Comparison of ENCODE assay signal across 8 cellular contexts in genomic region chr9:105447386-105447813, GRCh38. TPM values are rescaled to one million over a fixed set of nuclear protein-coding genes. Genes with fewer than 3 reads are reported as not detected.
DNase-seq lines count a peak whose midpoint lies in the region; ATAC-seq and TF ChIP-seq lines count a peak whose summit lies in the region.

No MANE protein-coding gene starts in this region.

- RAD21 ChIA-PET in HCT116 (lab: Charles Lee; ENCODE audit: low non-redundant PET in 1 of 2, low total read pairs in 2 of 2, uncharacterized antibody in 2 of 2, unreplicated experiment in 2 of 2): no interaction called here

- peaks cover 13% of the 10 kb centered on the region for H3K4me1 Mint-ChIP-seq in T-helper 17 cell

- H3K36me3 Mint-ChIP-seq in T-helper 17 cell (ENCODE audit: low read depth): no peaks in the 10 kb centered on the region

- H3K9me3 ChIP-seq in HCT116 (ENCODE audit: control insufficient read depth in 1 of 2, insufficient read depth in 1 of 2, low read depth in 1 of 2, low read length in 2 of 2) (no peaks in the 10 kb centered on the region), T-helper 17 cell (ENCODE audit: control insufficient read depth, low read length, poor library complexity, severe bottlenecking) (no peaks in the 10 kb centered on the region)

- H3K4me1 ChIP-seq in HCT116 (ENCODE audit: control insufficient read depth in 1 of 2, insufficient read depth in 2 of 2, low read length in 2 of 2) (peaks cover 0 to 15% of the 10 kb centered on the region in 2 experiments; a peak in 3 of 4 replicates), foreskin keratinocyte (peaks cover 17% of the 10 kb centered on the region)

- POLR2A ChIA-PET in HCT116 (lab: Charles Lee): no interaction called here

- peak overlapping the region; percentile 54 for H3K27ac Mint-ChIP-seq in T-helper 17 cell

- H3K27me3 ChIP-seq in HCT116 (ENCODE audit: insufficient read depth, low read length): no peaks in the 10 kb centered on the region
- H3K27me3 ChIP-seq in foreskin keratinocyte: no peaks in the 10 kb centered on the region

- H3K36me3 ChIP-seq in HCT116 (ENCODE audit: control insufficient read depth in 1 of 2, insufficient read depth in 2 of 2, low read length in 2 of 2): no peaks in the 10 kb centered on the region

- no peaks in the 10 kb centered on the region for H3K27me3 Mint-ChIP-seq in T-helper 17 cell

- DNase-seq in HCT116 (ENCODE audit: low read depth, low spot score): no peak
- DNase-seq in T-helper 17 cell: no peak
- no peak for DNase-seq in foreskin keratinocyte
- no peak for DNase-seq in HUDEP-2 (lab: John Stamatoyannopoulos, UW; ENCODE audit: unreplicated experiment in 76 of 76)
- DNase-seq in T1000 (lab: John Stamatoyannopoulos, UW): no peak
- no peak for DNase-seq in iPS-NIHi11 (ENCODE audit: low spot score)
- no peak for DNase-seq in occipital lobe (lab: John Stamatoyannopoulos, UW)

- no TSS peak for BruUV-seq in HCT116 (replicated peaks; lab: Mats Ljungman, UMichigan)

- peak overlapping the region; percentile 81 to 93 for H3K4me3 ChIP-seq in HCT116 (replicated peaks in 1 of 2; ENCODE audit: low read depth in 1 of 2, low read length in 2 of 2)
- H3K4me3 ChIP-seq in skin epidermis: peak overlapping the region; percentile 69 to 93 (median 79)

- H3K27ac ChIP-seq in HCT116 (ENCODE audit: low read depth, low read length) (no peak overlapping the region; the same call in 1 of the 2 replicates), foreskin keratinocyte (peak overlapping the region; percentile 83), skin epidermis (peak overlapping the region in 20 of 21 experiments; percentile 39 to 89 (median 77))

- ATAC-seq in HCT116 (no peak), T-helper 17 cell (no peak), foreskin keratinocyte (peak; percentile 0)

- no peak for TF ChIP-seq POLR2A in HCT116 (IDR thresholded peaks at IDR 0.05; ENCODE audit: borderline replicate concordance, extremely low read depth, insufficient read depth, insufficient read length)

- H3K4me3 Mint-ChIP-seq in T-helper 17 cell: peak overlapping the region; percentile 90

- H4K20me1 ChIP-seq in HCT116 (ENCODE audit: insufficient read depth): no peaks in the 10 kb centered on the region

- intact Hi-C loops in HCT116 (cut with micrococcal nuclease): no loop called here

- TF ChIP-seq CTCF in HCT116 (IDR thresholded peaks at IDR 0.05 in 2 of 3, conservative IDR thresholded peaks at IDR 0.05 in 1 of 3; ENCODE audit: borderline replicate concordance in 1 of 3, insufficient read depth in 1 of 3, low read depth in 2 of 3, low read length in 2 of 3) (no peak), foreskin keratinocyte (conservative IDR thresholded peaks at IDR 0.05) (no peak)

- no peak for TF ChIP-seq RAD21 in HCT116 (IDR thresholded peaks at IDR 0.05; ENCODE audit: low read depth)

- H3K4me2 ChIP-seq in HCT116 (ENCODE audit: low read length): peak overlapping the region; percentile 83

- H3K9me2 ChIP-seq in HCT116 (ENCODE audit: insufficient read depth): no peaks in the 10 kb centered on the region

- H3K79me2 ChIP-seq in HCT116 (ENCODE audit: insufficient read depth, low read length): peaks cover 42% of the 10 kb centered on the region

- H3K9ac ChIP-seq in HCT116 (ENCODE audit: low read length): peak overlapping the region; percentile 79; the same call in 1 of the 2 replicates

- peak overlapping the region; percentile 24 for H2AFZ ChIP-seq in HCT116 (ENCODE audit: low read depth, low read length, poor library complexity, severe bottlenecking)

- CTCF ChIA-PET in HCT116 (lab: Charles Lee): no interaction called here

TF ChIP-seq in HCT116, 20 proteins besides CTCF, POLR2A, EP300 and RAD21:
- no peak for TF ChIP-seq EZH2phosphoT487 (IDR thresholded peaks at IDR 0.05; ENCODE audit: borderline replicate concordance)
- TF ChIP-seq FOSL1 (IDR thresholded peaks at IDR 0.05; ENCODE audit: low read depth): no peak
- no peak for TF ChIP-seq EZH2 (IDR thresholded peaks at IDR 0.05)
- TF ChIP-seq CBX3 (IDR thresholded peaks at IDR 0.05; ENCODE audit: low read depth): no peak
- no peak for TF ChIP-seq ZFX (IDR thresholded peaks at IDR 0.05)
- TF ChIP-seq SRF (IDR thresholded peaks at IDR 0.05; ENCODE audit: low read depth): no peak
- TF ChIP-seq ELF1 (IDR thresholded peaks at IDR 0.05; ENCODE audit: borderline replicate concordance, low read depth): no peak
- TF ChIP-seq ATF3 (IDR thresholded peaks at IDR 0.05): no peak
- TF ChIP-seq, protein P1, sequence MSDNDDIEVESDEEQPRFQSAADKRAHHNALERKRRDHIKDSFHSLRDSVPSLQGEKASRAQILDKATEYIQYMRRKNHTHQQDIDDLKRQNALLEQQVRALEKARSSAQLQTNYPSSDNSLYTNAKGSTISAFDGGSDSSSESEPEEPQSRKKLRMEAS (IDR thresholded peaks at IDR 0.05): no peak
- no peak for TF ChIP-seq TCF7L2 (IDR thresholded peaks at IDR 0.05; ENCODE audit: borderline replicate concordance, extremely low read depth, insufficient read depth, insufficient read length)
- no peak for TF ChIP-seq ZNF274 (IDR thresholded peaks at IDR 0.05; ENCODE audit: low read depth, low read length)
- no peak for TF ChIP-seq POLR2AphosphoS5 (IDR thresholded peaks at IDR 0.05; ENCODE audit: low read depth, low read length)
- TF ChIP-seq YY1 (IDR thresholded peaks at IDR 0.05; ENCODE audit: extremely low read depth, insufficient replicate concordance, low read depth, low read length): no peak
- TF ChIP-seq SIN3A (IDR thresholded peaks at IDR 0.05; ENCODE audit: low read depth): no peak
- TF ChIP-seq EGR1 (IDR thresholded peaks at IDR 0.05; ENCODE audit: low read depth): no peak
TF ChIP-seq in HCT116: peak in this region for 0.

RNA-seq across cellular contexts. Expression of gene FSD1L, which starts 0.4 kb away (rescaled TPM):
- total RNA-seq in HCT116 (2021; ENCODE audit: unreplicated experiment) (5.5 TPM), T-helper 17 cell (1 to 10 TPM; 3.2 TPM), foreskin keratinocyte (3.7 and 5.4 TPM in 2 replicates), occipital lobe (146 TPM)
- polyA plus RNA-seq in HCT116 (2012): 1.0 and 1.1 TPM in 2 replicates
- polyA plus RNA-seq in foreskin keratinocyte: 0.57 and 0.64 TPM in 2 replicates

Comparison
In these comparisons a context has a peak if more than half of its experiments do, and no peak if none do; other contexts are left out.
1. RNA of gene FSD1L, which starts 0.4 kb away (total RNA-seq): 146 TPM in occipital lobe (single experiment); 5.5 TPM in HCT116 (single experiment), 3.7 to 5.4 TPM in foreskin keratinocyte and 3.2 TPM in T-helper 17 cell; every median in the first group is over 10 times any median in the second.